In the genomic region with DNA sequence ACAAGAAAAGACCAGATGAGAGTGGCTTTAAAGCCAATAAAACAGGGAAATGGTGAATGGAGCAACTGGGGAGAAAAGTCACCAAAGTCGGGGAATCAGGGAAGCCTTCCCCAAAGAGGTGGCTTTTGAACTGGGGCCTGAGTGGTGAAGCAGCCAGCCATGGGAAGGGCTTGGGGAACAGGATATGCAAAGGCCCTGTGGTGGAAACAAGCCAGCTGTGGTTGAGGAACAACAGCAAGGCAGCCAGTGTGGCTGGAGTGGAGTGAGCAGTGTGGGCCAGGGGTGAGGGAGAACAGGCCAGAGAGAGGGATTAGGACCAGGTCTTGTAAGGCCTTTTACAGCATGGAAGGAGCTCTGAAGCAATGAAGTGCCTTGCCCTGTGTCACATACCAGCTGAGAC, we compare ENCODE assay signal across 7 cellular contexts. TPM values are rescaled to one million over a fixed set of nuclear protein-coding genes. Genes with fewer than 3 reads are reported as not detected.
"Had no signal": no experiment of that assay in that cellular context is flagged by ENCODE, and none has a peak within 500 bp of the region (broad histone marks: within the 10 kb centered on the region; RNA-seq: fewer than 3 reads in every experiment).

No MANE protein-coding gene starts in this region.

RNA-seq across cellular contexts. Expression of gene ROPN1B, which starts 51.0 kb away (rescaled TPM):
- total RNA-seq: activated CD8-positive, alpha-beta T cell treated with anti-CD3 and anti-CD28 coated beads, Interleukin-2, amount 10 ng/mL, durations not matched to agents 7 days and 5 days; activated T-helper 1 cell treated with anti-CD3 and anti-CD28 coated beads, Interleukin-12 subunit alpha, Interleukin-12 subunit beta, Interleukin-2, Interleukin-4 antibody, amounts not matched to agents 30 ng/mL and 10 ng/mL and 1 ng/mL, durations not matched to agents 14 hours and 24 hours and 36 hours; ascending aorta; MCF 10A; NCI-H460; Peyer's patch had no signal
- polyA plus RNA-seq: IgD-negative memory B cell had no signal
